8 cellular contexts compared by ENCODE assay signal in the genomic region with DNA sequence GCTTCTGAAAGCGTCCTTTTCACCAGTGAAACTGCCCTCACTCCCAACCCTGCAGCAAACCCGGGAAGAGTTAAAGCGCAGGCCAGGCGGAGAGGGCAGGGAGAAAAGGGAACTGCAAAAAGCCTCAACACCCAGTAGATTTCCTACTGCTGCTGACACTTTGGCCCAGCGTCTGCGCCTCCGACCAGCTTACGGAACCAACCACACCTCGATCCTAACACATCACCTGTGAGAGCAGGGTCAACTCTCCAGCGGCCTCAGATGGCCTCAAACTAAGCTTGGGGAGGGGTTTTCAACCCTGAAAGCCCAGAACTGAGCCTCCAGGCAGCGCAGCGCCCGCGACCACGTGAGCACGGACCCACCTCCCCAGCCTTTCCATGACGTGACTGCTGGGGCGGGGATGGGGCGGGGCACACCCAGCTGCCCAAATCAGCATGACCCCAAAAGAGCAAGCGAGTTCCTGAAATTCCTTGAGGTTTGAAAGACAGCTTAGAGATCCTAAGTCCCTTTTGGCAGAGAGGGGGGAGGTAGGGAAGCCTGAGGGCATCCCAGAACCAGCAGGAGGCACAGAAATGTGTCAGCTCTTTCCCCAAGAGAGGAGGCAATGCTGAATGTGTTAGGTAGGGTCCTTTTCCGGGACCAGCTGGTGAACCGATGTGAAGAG. TPM values are rescaled to one million over a fixed set of nuclear protein-coding genes. Genes with fewer than 3 reads are reported as not detected.
DNase-seq lines count a peak whose midpoint lies in the region; ATAC-seq and TF ChIP-seq lines count a peak whose summit lies in the region.

No MANE protein-coding gene starts in this region.

- peak overlapping the region; percentile 15 for H4K8ac ChIP-seq in trophoblast cell (ENCODE audit: low read depth, low read length)

- H3K27me3 ChIP-seq in adrenal gland = no peaks in the 10 kb centered on the region
- no peaks in the 10 kb centered on the region for H3K27me3 ChIP-seq in trophoblast cell (ENCODE audit: insufficient read depth, low read length)
- no peaks in the 10 kb centered on the region for H3K27me3 ChIP-seq in tibial artery

- TF ChIP-seq CTCF in GM13976 (IDR thresholded peaks at IDR 0.05; ENCODE audit: borderline replicate concordance, control extremely low read depth, extremely low read depth, insufficient read depth, missing control alignments) (no peak), adrenal gland (IDR thresholded peaks at IDR 0.05) (peak in 1 of 6 experiments; percentile 10), tibial artery (IDR thresholded peaks at IDR 0.05) (no peak)

- peaks cover 2% of the 10 kb centered on the region for H3K79me1 ChIP-seq in trophoblast cell (ENCODE audit: low read length)

- no peak overlapping the region for H3K23ac ChIP-seq in trophoblast cell (ENCODE audit: low read length)

- H3K18ac ChIP-seq in trophoblast cell (ENCODE audit: low read length) = no peak overlapping the region

- H3K9me3 ChIP-seq in adrenal gland (replicated peaks in 1 of 3) (no peaks in the 10 kb centered on the region), trophoblast cell (ENCODE audit: insufficient read depth, low read depth, low read length) (peaks cover 2% of the 10 kb centered on the region), tibial artery (no peaks in the 10 kb centered on the region)

- H2BK5ac ChIP-seq in trophoblast cell (ENCODE audit: low read depth, low read length, poor library complexity) = no peak overlapping the region

- H4K12ac ChIP-seq in trophoblast cell (ENCODE audit: low read depth, low read length) = peak overlapping the region; percentile 40

- peaks cover 2% of the 10 kb centered on the region for H3K79me2 ChIP-seq in trophoblast cell (ENCODE audit: control insufficient read depth, insufficient read depth, low read length, poor library complexity)

- peak in 1 of 2 donors; percentile 73 for TF ChIP-seq POLR2A in adrenal gland (IDR thresholded peaks at IDR 0.05)

- no peak overlapping the region for H2BK12ac ChIP-seq in trophoblast cell (ENCODE audit: low read length)

- H3K27ac ChIP-seq in adrenal gland (peak overlapping the region; percentile 76 to 96 (median 94)), trophoblast cell (ENCODE audit: low read depth, low read length) (no peak overlapping the region), tibial artery (peak overlapping the region; percentile 93 to 96)

- no peak overlapping the region for H4K91ac ChIP-seq in trophoblast cell (ENCODE audit: low read depth, low read length)

- in situ Hi-C loops in GM13976 (cut with MboI; ENCODE audit: low sequenced_read_pairs, unreplicated experiment) = no loop called here

- H3K4me3 ChIP-seq in adrenal gland (peak overlapping the region in 3 of 4 donors; percentile 39 to 53 (median 44)), trophoblast cell (ENCODE audit: low read depth, low read length) (peak overlapping the region; percentile 41), tibial artery (peak overlapping the region; percentile 54 to 61)

- H3K36me3 ChIP-seq in adrenal gland (replicated peaks in 1 of 2) (no peaks in the 10 kb centered on the region), trophoblast cell (ENCODE audit: control insufficient read depth in 1 of 2, insufficient read depth in 2 of 2, low read length in 2 of 2) (no peaks in the 10 kb centered on the region), tibial artery (no peaks in the 10 kb centered on the region)

- H3K4me2 ChIP-seq in trophoblast cell (ENCODE audit: low read length) = peak overlapping the region; percentile 72

- peak; percentile 36 for ATAC-seq in HG02938 (IDR thresholded peaks at IDR 0.05; ENCODE audit: unreplicated experiment)
- peak; percentile 88 to 90 for ATAC-seq in left cardiac atrium

- H3K9ac ChIP-seq in trophoblast cell (ENCODE audit: low read length) = no peak overlapping the region

- peaks cover 32 to 59% of the 10 kb centered on the region in 2 donors for H3K4me1 ChIP-seq in adrenal gland (replicated peaks in 1 of 2)
- peaks cover 0 to 8% of the 10 kb centered on the region in 2 experiments for H3K4me1 ChIP-seq in trophoblast cell (ENCODE audit: control insufficient read depth in 1 of 2, insufficient read depth in 2 of 2, low read length in 2 of 2)
- peaks cover 4 to 71% (median 40%) of the 10 kb centered on the region in 4 donors for H3K4me1 ChIP-seq in tibial artery

- peak overlapping the region; percentile 13 for H3K14ac ChIP-seq in trophoblast cell (ENCODE audit: low read length)

- H2BK120ac ChIP-seq in trophoblast cell (ENCODE audit: insufficient read depth, low read length, poor library complexity) = no peak overlapping the region

- intact Hi-C loops in adrenal gland (cut with DNase I) (no loop called here), left cardiac atrium (cut with DNase I) (no loop called here), tibial artery (cut with DNase I; ENCODE audit: low total_unique reads) (loop anchor here (5.0 kb wide), 1 partner anchor 57 kb away; a partner anchor contains a TSS)

- no peak overlapping the region for H3K4ac ChIP-seq in trophoblast cell (ENCODE audit: low read depth, low read length)

- peak; percentile 83 for DNase-seq in GM13976 (ENCODE audit: low spot score)
- peak; percentile 45 for DNase-seq in SW480 (ENCODE audit: low spot score)
- peak; percentile 88 to 95 (median 91) for DNase-seq in adrenal gland
- DNase-seq in left cardiac atrium = peak; percentile 90
- DNase-seq in trophoblast cell = peak; percentile 75 to 76
- peak; percentile 88 to 94 for DNase-seq in tibial artery
- DNase-seq in COR-L47 (lab: John Stamatoyannopoulos, UW) = no peak

- peak overlapping the region; percentile 43 for H2AFZ ChIP-seq in trophoblast cell (ENCODE audit: insufficient read depth, low read length, poor library complexity)

- no peak overlapping the region for H2AK5ac ChIP-seq in trophoblast cell (ENCODE audit: low read length)

- 1 to 6% (median 3%) methylated on average over 9 to 22 of the region's 22 CpGs for WGBS in adrenal gland, 4 donors
- WGBS in trophoblast cell (ENCODE audit: extremely low coverage, insufficient coverage, insufficient read length) = no CpG with 5 or more reads among the region's 22 CpGs

RNA-seq across cellular contexts. Expression of a gene that starts 59.1 kb away (rescaled TPM):
- total RNA-seq in adrenal gland (10 to 100 TPM in 7 of 8 donors, 1 to 10 TPM in 1; 8.3 to 22.7 (median 14.6) TPM), left cardiac atrium (10 to 100 TPM; 13.8 to 18.3 TPM)
- polyA plus RNA-seq in adrenal gland = 1 to 10 TPM; 3.0 to 8.3 (median 3.6) TPM
- 5.0 and 5.7 TPM in 2 replicates for polyA plus RNA-seq in trophoblast cell (2013)
